In the genomic region with DNA sequence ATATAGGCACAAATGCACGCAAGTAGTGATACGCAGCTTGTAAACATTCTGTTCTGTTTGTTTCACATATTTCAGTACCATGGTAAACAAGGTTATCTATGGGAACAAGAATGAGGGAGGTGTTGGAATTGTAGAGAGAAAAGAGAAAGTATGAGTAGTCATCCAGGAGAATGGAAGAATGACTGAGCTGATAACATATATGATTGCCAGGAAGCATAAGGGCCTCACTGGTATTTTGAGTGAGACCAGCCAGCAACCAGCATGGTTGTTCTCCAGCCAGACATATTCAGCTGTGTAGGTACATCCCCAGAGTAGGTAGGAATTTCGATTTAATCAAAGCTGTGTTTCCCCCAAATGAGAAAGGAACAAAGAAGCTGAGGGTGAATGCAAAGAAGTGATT, we compare ENCODE assay signal across 1 cellular context.
TF ChIP-seq lines count a peak whose summit lies in the region.

No MANE protein-coding gene starts in this region.

TF ChIP-seq in K562, 482 proteins besides CTCF, POLR2A, EP300 and RAD21 (continued from another document):
- TF ChIP-seq TRIM28 (IDR thresholded peaks at IDR 0.05) = no peak
- TF ChIP-seq PHTF2 (CRISPR knock-in tag; IDR thresholded peaks at IDR 0.05) = no peak
- TF ChIP-seq, protein P1, sequence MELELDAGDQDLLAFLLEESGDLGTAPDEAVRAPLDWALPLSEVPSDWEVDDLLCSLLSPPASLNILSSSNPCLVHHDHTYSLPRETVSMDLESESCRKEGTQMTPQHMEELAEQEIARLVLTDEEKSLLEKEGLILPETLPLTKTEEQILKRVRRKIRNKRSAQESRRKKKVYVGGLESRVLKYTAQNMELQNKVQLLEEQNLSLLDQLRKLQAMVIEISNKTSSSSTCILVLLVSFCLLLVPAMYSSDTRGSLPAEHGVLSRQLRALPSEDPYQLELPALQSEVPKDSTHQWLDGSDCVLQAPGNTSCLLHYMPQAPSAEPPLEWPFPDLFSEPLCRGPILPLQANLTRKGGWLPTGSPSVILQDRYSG (tag; conservative IDR thresholded peaks at IDR 0.05; ENCODE audit: low read depth) = no peak
- TF ChIP-seq, protein P2, sequence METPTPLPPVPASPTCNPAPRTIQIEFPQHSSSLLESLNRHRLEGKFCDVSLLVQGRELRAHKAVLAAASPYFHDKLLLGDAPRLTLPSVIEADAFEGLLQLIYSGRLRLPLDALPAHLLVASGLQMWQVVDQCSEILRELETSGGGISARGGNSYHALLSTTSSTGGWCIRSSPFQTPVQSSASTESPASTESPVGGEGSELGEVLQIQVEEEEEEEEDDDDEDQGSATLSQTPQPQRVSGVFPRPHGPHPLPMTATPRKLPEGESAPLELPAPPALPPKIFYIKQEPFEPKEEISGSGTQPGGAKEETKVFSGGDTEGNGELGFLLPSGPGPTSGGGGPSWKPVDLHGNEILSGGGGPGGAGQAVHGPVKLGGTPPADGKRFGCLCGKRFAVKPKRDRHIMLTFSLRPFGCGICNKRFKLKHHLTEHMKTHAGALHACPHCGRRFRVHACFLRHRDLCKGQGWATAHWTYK (CRISPR knock-in tag; IDR thresholded peaks at IDR 0.05) = no peak
- peak; percentile 83; the same call in 1 of the 2 replicates for TF ChIP-seq FOXJ2 (tag; IDR thresholded peaks at IDR 0.05)
- peak; percentile 48 for TF ChIP-seq FOSL1 (tag; conservative IDR thresholded peaks at IDR 0.05)
- TF ChIP-seq, protein P3, sequence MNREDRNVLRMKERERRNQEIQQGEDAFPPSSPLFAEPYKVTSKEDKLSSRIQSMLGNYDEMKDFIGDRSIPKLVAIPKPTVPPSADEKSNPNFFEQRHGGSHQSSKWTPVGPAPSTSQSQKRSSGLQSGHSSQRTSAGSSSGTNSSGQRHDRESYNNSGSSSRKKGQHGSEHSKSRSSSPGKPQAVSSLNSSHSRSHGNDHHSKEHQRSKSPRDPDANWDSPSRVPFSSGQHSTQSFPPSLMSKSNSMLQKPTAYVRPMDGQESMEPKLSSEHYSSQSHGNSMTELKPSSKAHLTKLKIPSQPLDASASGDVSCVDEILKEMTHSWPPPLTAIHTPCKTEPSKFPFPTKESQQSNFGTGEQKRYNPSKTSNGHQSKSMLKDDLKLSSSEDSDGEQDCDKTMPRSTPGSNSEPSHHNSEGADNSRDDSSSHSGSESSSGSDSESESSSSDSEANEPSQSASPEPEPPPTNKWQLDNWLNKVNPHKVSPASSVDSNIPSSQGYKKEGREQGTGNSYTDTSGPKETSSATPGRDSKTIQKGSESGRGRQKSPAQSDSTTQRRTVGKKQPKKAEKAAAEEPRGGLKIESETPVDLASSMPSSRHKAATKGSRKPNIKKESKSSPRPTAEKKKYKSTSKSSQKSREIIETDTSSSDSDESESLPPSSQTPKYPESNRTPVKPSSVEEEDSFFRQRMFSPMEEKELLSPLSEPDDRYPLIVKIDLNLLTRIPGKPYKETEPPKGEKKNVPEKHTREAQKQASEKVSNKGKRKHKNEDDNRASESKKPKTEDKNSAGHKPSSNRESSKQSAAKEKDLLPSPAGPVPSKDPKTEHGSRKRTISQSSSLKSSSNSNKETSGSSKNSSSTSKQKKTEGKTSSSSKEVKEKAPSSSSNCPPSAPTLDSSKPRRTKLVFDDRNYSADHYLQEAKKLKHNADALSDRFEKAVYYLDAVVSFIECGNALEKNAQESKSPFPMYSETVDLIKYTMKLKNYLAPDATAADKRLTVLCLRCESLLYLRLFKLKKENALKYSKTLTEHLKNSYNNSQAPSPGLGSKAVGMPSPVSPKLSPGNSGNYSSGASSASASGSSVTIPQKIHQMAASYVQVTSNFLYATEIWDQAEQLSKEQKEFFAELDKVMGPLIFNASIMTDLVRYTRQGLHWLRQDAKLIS (CRISPR knock-in tag; IDR thresholded peaks at IDR 0.05) = no peak
- TF ChIP-seq, protein P4, sequence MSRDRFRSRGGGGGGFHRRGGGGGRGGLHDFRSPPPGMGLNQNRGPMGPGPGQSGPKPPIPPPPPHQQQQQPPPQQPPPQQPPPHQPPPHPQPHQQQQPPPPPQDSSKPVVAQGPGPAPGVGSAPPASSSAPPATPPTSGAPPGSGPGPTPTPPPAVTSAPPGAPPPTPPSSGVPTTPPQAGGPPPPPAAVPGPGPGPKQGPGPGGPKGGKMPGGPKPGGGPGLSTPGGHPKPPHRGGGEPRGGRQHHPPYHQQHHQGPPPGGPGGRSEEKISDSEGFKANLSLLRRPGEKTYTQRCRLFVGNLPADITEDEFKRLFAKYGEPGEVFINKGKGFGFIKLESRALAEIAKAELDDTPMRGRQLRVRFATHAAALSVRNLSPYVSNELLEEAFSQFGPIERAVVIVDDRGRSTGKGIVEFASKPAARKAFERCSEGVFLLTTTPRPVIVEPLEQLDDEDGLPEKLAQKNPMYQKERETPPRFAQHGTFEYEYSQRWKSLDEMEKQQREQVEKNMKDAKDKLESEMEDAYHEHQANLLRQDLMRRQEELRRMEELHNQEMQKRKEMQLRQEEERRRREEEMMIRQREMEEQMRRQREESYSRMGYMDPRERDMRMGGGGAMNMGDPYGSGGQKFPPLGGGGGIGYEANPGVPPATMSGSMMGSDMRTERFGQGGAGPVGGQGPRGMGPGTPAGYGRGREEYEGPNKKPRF (IDR thresholded peaks at IDR 0.05; ENCODE audit: low read depth, low read length) = no peak
